ENCODE assay signal across 23 cellular contexts in genomic region chr6:36745283-36745682, GRCh38. TPM values are rescaled to one million over a fixed set of nuclear protein-coding genes. Genes with fewer than 3 reads are reported as not detected.
A peak's percentile ranks its signal among the peaks of the same experiment; 100 is the strongest.
DNase-seq lines count a peak whose midpoint lies in the region; ATAC-seq, FAIRE-seq and TF ChIP-seq lines count a peak whose summit lies in the region.
"Had no signal": no experiment of that assay in that cellular context is flagged by ENCODE, and none has a peak within 500 bp of the region (broad histone marks: within the 10 kb centered on the region; RNA-seq: fewer than 3 reads in every experiment).

No MANE protein-coding gene starts in this region.

- no peak for TF ChIP-seq POLR2A in K562 (conservative IDR thresholded peaks at IDR 0.05)

- H3K36me3 ChIP-seq in BLaER1 (no peaks in the 10 kb centered on the region), K562 (ENCODE audit: control insufficient read depth, insufficient read depth, low read length) (no peaks in the 10 kb centered on the region), neuronal stem cell (replicated peaks in 1 of 2; ENCODE audit: control insufficient read depth in 2 of 2, insufficient read depth in 2 of 2, low read length in 2 of 2) (no peaks in the 10 kb centered on the region)
- H3K36me3 ChIP-seq in CD8-positive, alpha-beta memory T cell (ENCODE audit: insufficient read depth, low read length): no peaks in the 10 kb centered on the region

- no peak overlapping the region for H2BK120ac ChIP-seq in neuronal stem cell (ENCODE audit: low read depth, low read length)

- H3K4me3 ChIP-seq in BLaER1 (no peak overlapping the region), K562 (no peak overlapping the region), neuronal stem cell (ENCODE audit: low read length in 2 of 2) (no peak overlapping the region)
- H3K4me3 ChIP-seq in CD8-positive, alpha-beta memory T cell (ENCODE audit: low read length): no peak overlapping the region
- H3K4me3 ChIP-seq: GM23248 had no signal

- ATAC-seq in K562: no peak
- no peak for ATAC-seq in memory B cell (ENCODE audit: low read depth)
- no peak for ATAC-seq in WTC11
- ATAC-seq in HG02763 (IDR thresholded peaks at IDR 0.05; ENCODE audit: unreplicated experiment): no peak
- ATAC-seq: CD8-positive, alpha-beta T cell had no signal

- H3K9me3 Mint-ChIP-seq in memory B cell: no peaks in the 10 kb centered on the region
- peaks cover 0 to 5% (median 3%) of the 10 kb centered on the region in 5 donors for H3K9me3 Mint-ChIP-seq in CD8-positive, alpha-beta memory T cell
- H3K9me3 Mint-ChIP-seq in WTC11: peaks cover 21% of the 10 kb centered on the region
- H3K9me3 Mint-ChIP-seq in type B pancreatic cell: peaks cover 4% of the 10 kb centered on the region

- BruUV-seq in K562 (replicated peaks; lab: Mats Ljungman, UMichigan): no TSS peak

- H3K36me3 Mint-ChIP-seq in memory B cell: peaks cover 52% of the 10 kb centered on the region
- peaks cover 0 to 7% (median 0%) of the 10 kb centered on the region in 3 donors for H3K36me3 Mint-ChIP-seq in CD8-positive, alpha-beta memory T cell
- 0 out of 2 replicates have a peak, but pooled peaks cover 3% of the 10 kb centered on the region for H3K36me3 Mint-ChIP-seq in WTC11
- H3K36me3 Mint-ChIP-seq in type B pancreatic cell: no peaks in the 10 kb centered on the region
- H3K36me3 Mint-ChIP-seq: CD8-positive, alpha-beta T cell had no signal

- H3K14ac ChIP-seq in neuronal stem cell (ENCODE audit: low read length): no peak overlapping the region

- no peak overlapping the region for H2BK5ac ChIP-seq in neuronal stem cell (ENCODE audit: low read length)

- no peaks in the 10 kb centered on the region for H3K79me2 ChIP-seq in K562 (ENCODE audit: control insufficient read depth, insufficient read depth, low read length)

- intact Hi-C loops in K562 (cut with micrococcal nuclease): no loop called here

- peaks cover 70% of the 10 kb centered on the region for H3K4me1 ChIP-seq in BLaER1
- peaks cover 0 to 15% of the 10 kb centered on the region in 2 experiments; a peak in 4 of 5 replicates for H3K4me1 ChIP-seq in K562 (replicated peaks in 1 of 2; ENCODE audit: control insufficient read depth in 2 of 2, insufficient read depth in 2 of 2, low read length in 2 of 2)
- H3K4me1 ChIP-seq in neuronal stem cell (ENCODE audit: control insufficient read depth in 2 of 2, insufficient read depth in 1 of 2, low read depth in 1 of 2, low read length in 2 of 2): peaks cover 6 to 8% of the 10 kb centered on the region in 2 donors
- H3K4me1 ChIP-seq in CD8-positive, alpha-beta memory T cell (ENCODE audit: insufficient read depth, low read length): no peaks in the 10 kb centered on the region

- H3K4me2 ChIP-seq in BLaER1: peak overlapping the region; percentile 77; the same call in 1 of the 2 replicates
- H3K4me2 ChIP-seq in K562 (ENCODE audit: insufficient read depth, low read length): no peak overlapping the region
- no peak overlapping the region for H3K4me2 ChIP-seq in neuronal stem cell (ENCODE audit: insufficient read depth, low read length, poor library complexity, severe bottlenecking)

- H4K8ac ChIP-seq in neuronal stem cell (ENCODE audit: low read depth, low read length): no peak overlapping the region

- TF ChIP-seq RAD21 in K562 (CRISPR knock-in tag; conservative IDR thresholded peaks at IDR 0.05 in 1 of 2, IDR thresholded peaks at IDR 0.05 in 1 of 2): no peak

- peak overlapping the region; percentile 21 for H3K23ac ChIP-seq in neuronal stem cell (ENCODE audit: low read depth, low read length, poor library complexity)

- no peak for FAIRE-seq in K562 (lab: Jason Lieb, UNC)
- FAIRE-seq: GM12891, GM19239, H54 had no signal

- no peak overlapping the region for H3K9ac ChIP-seq in BLaER1
- H3K9ac ChIP-seq in K562 (ENCODE audit: insufficient read depth in 1 of 2, low read depth in 2 of 2, low read length in 2 of 2): no peak overlapping the region
- H3K9ac ChIP-seq in neuronal stem cell (ENCODE audit: low read depth, low read length, poor library complexity): no peak overlapping the region
- H3K9ac ChIP-seq: GM23248 had no signal

- H3K9me3 ChIP-seq in BLaER1: peaks cover 24% of the 10 kb centered on the region
- no peaks in the 10 kb centered on the region for H3K9me3 ChIP-seq in K562 (replicated peaks; ENCODE audit: control insufficient read depth, insufficient read depth, low read depth, low read length)
- H3K9me3 ChIP-seq in neuronal stem cell (replicated peaks in 1 of 2; ENCODE audit: control insufficient read depth in 2 of 2, insufficient read depth in 1 of 2, low read depth in 1 of 2, low read length in 2 of 2): peaks cover 0 to 3% of the 10 kb centered on the region in 2 donors
- H3K9me3 ChIP-seq in CD8-positive, alpha-beta memory T cell (ENCODE audit: low read length): no peaks in the 10 kb centered on the region

- no peak overlapping the region for H2BK12ac ChIP-seq in neuronal stem cell (ENCODE audit: low read length)

- H3K4me1 Mint-ChIP-seq in memory B cell: peaks cover 57% of the 10 kb centered on the region
- H3K4me1 Mint-ChIP-seq in CD8-positive, alpha-beta memory T cell: peaks cover 0 to 3% (median 0%) of the 10 kb centered on the region in 3 donors
- no peaks in the 10 kb centered on the region for H3K4me1 Mint-ChIP-seq in WTC11
- no peaks in the 10 kb centered on the region for H3K4me1 Mint-ChIP-seq in type B pancreatic cell (ENCODE audit: unreplicated experiment)

- H3K27me3 Mint-ChIP-seq in memory B cell (no peaks in the 10 kb centered on the region), WTC11 (ENCODE audit: low read depth) (no peaks in the 10 kb centered on the region; the same call in 1 of the 2 replicates), type B pancreatic cell (peaks cover 6% of the 10 kb centered on the region)
- peaks cover 0 to 2% of the 10 kb centered on the region in 2 donors for H3K27me3 Mint-ChIP-seq in CD8-positive, alpha-beta memory T cell

- DNase-seq in K562 (ENCODE audit: extremely low read depth in 1 of 4, low spot score in 3 of 4): no peak
- no peak for DNase-seq in memory B cell (ENCODE audit: low spot score in 2 of 2)
- DNase-seq in neuronal stem cell (ENCODE audit: low spot score): no peak
- no peak for DNase-seq in CD8-positive, alpha-beta memory T cell
- no peak for DNase-seq in WTC11 (ENCODE audit: low spot score)
- no peak for DNase-seq in type B pancreatic cell (ENCODE audit: extremely low spot score, unreplicated experiment)
- DNase-seq: CD8-positive, alpha-beta T cell; COR-L47; DMS 273 treated with DMSO at 0.1 percent for 48 hours; DMS53; DND-41; EL; GM23248; HCEC 1CT had no signal

- H3K27ac Mint-ChIP-seq in memory B cell: peak overlapping the region; percentile 57
- no peak overlapping the region for H3K27ac Mint-ChIP-seq in CD8-positive, alpha-beta memory T cell
- H3K27ac Mint-ChIP-seq in WTC11: no peak overlapping the region
- no peak overlapping the region for H3K27ac Mint-ChIP-seq in type B pancreatic cell
- H3K27ac Mint-ChIP-seq: CD8-positive, alpha-beta T cell had no signal

- H2AFZ ChIP-seq in K562 (ENCODE audit: low read depth, low read length) (no peak overlapping the region), neuronal stem cell (ENCODE audit: low read length) (no peak overlapping the region)
- H2AFZ ChIP-seq: GM23248 had no signal

- peak overlapping the region; percentile 67 for H2AK5ac ChIP-seq in neuronal stem cell (ENCODE audit: low read depth, low read length)

- H4K20me1 ChIP-seq in BLaER1: no peaks in the 10 kb centered on the region
- H4K20me1 ChIP-seq in K562 (replicated peaks; ENCODE audit: control insufficient read depth, insufficient read depth, low read length): peaks cover 10% of the 10 kb centered on the region

- peak overlapping the region; percentile 73 for H2BK15ac ChIP-seq in neuronal stem cell (ENCODE audit: low read length)

- H3K27ac ChIP-seq in BLaER1 (no peak overlapping the region), K562 (ENCODE audit: extremely low read depth, low read depth, low read length) (no peak overlapping the region), neuronal stem cell (replicated peaks; ENCODE audit: low read length) (no peak overlapping the region)
- H3K27ac ChIP-seq in CD8-positive, alpha-beta memory T cell (ENCODE audit: low read depth, low read length): no peak overlapping the region
- H3K27ac ChIP-seq: GM23248, HL-60 had no signal

- no peaks in the 10 kb centered on the region for H3K27me3 ChIP-seq in BLaER1
- H3K27me3 ChIP-seq in K562 (ENCODE audit: control insufficient read depth in 2 of 2, insufficient read depth in 2 of 2, low read length in 2 of 2): peaks cover 23 to 70% of the 10 kb centered on the region in 2 experiments; a peak in 4 of 5 replicates
- H3K27me3 ChIP-seq in neuronal stem cell (ENCODE audit: control insufficient read depth in 3 of 3, insufficient read depth in 3 of 3, low read depth in 1 of 3, low read length in 3 of 3): peaks cover 0 to 30% (median 0%) of the 10 kb centered on the region in 3 experiments
- no peaks in the 10 kb centered on the region for H3K27me3 ChIP-seq in CD8-positive, alpha-beta memory T cell (ENCODE audit: insufficient read depth, low read length, poor library complexity, severe bottlenecking)

- H4K91ac ChIP-seq in neuronal stem cell (ENCODE audit: low read depth, low read length, poor library complexity): no peak overlapping the region

- H3K4ac ChIP-seq in neuronal stem cell (ENCODE audit: low read length): no peak overlapping the region

- H3K79me1 ChIP-seq in neuronal stem cell (ENCODE audit: low read depth, low read length): no peaks in the 10 kb centered on the region

- no peaks in the 10 kb centered on the region for H3K9me1 ChIP-seq in K562 (ENCODE audit: control insufficient read depth, insufficient read depth, low read length)

- WGBS in K562 (ENCODE audit: insufficient coverage, low coverage, missing lambda C conversion rate): 29% methylated on average over 12 of the region's 12 CpGs
- no CpG with 5 or more reads among the region's 12 CpGs for whole genome bisulfite sequencing in neuronal stem cell (ENCODE audit: extremely low coverage in 2 of 2, insufficient read length in 2 of 2, insufficient replicate concordance in 1 of 2), 2 donors

- in situ Hi-C loops in K562 (cut with MboI): no loop called here

- peak overlapping the region; percentile 12 for H3K18ac ChIP-seq in neuronal stem cell (ENCODE audit: low read length)

- POLR2A ChIA-PET in K562 (lab: Yijun Ruan, JAX) (interaction anchor here (0.6 to 1.6 kb wide), 2 partner anchors 137 to 212 kb away, joined by 3 to 5 read pairs; no protein-coding TSS in a partner anchor), WTC11 (lab: Charles Lee) (no interaction called here)
- POLR2A ChIA-PET in CD8-positive, alpha-beta memory T cell (lab: Charles Lee): no interaction called here

- CTCF ChIA-PET in K562 (lab: Yijun Ruan, JAX; ENCODE audit: low intra/inter-chr PET ratio) (no interaction called here), WTC11 (lab: Charles Lee) (interaction anchor here (1.1 to 3.3 kb wide), 4 partner anchors 10 to 37 kb away, joined by 3 to 7 read pairs (median 4); no protein-coding TSS in a partner anchor)
- CTCF ChIA-PET in CD8-positive, alpha-beta memory T cell (lab: Charles Lee): interaction anchor here (2.5 kb wide), 1 partner anchor 14 kb away, joined by 8 read pairs; no protein-coding TSS in a partner anchor

- TF ChIP-seq CTCF in K562 (IDR thresholded peaks at IDR 0.05 in 2 of 3, conservative IDR thresholded peaks at IDR 0.05 in 1 of 3; ENCODE audit: insufficient read depth in 2 of 3, low read depth in 1 of 3, low read length in 3 of 3) (no peak), WTC11 (IDR thresholded peaks at IDR 0.05) (no peak), type B pancreatic cell (conservative IDR thresholded peaks at IDR 0.05) (no peak)

- no peak overlapping the region for H3K4me3 Mint-ChIP-seq in memory B cell
- no peak overlapping the region for H3K4me3 Mint-ChIP-seq in CD8-positive, alpha-beta memory T cell
- H3K4me3 Mint-ChIP-seq in WTC11: no peak overlapping the region
- H3K4me3 Mint-ChIP-seq in type B pancreatic cell: no peak overlapping the region
- H3K4me3 Mint-ChIP-seq: CD8-positive, alpha-beta T cell had no signal

- TF ChIP-seq EP300 in K562 (IDR thresholded peaks at IDR 0.05; ENCODE audit: low read length): no peak

RNA-seq across cellular contexts. Expression of gene RAB44, which starts 47.7 kb away (rescaled TPM):
- not detected in 2 replicates for total RNA-seq in K562 (2011; cell fraction: chromatin; rRNA removed; ENCODE audit: low replicate concordance)
- total RNA-seq in K562 (2011; cell fraction: nucleolus; rRNA removed): 0.17 TPM in 1 of 2 replicates, not detected in the other
- not detected in 2 replicates for total RNA-seq in K562 (2011; cell fraction: nucleoplasm; rRNA removed)
- total RNA-seq in K562 (2014; rRNA removed) (not detected in 2 replicates), K562 (2014; rRNA removed; fragmentation: Illumina TruSeq; extraction: Trizol) (not detected in 2 replicates), K562 (2015; rRNA removed; fragmentation: Illumina TruSeq; extraction: Trizol) (not detected in 2 replicates), K562 (2021) (not detected in 2 replicates), WTC11 (2021) (0.07 to 0.11 TPM in 2 of 3 replicates, not detected in the other), type B pancreatic cell (ENCODE audit: low replicate concordance) (0.07 TPM in 1 of 2 replicates, not detected in the other)
- polyA plus RNA-seq in K562 (2011; rRNA removed) (not detected in 2 replicates), K562 (2014; fragmentation: Illumina TruSeq; extraction: Trizol) (not detected in 2 replicates), K562 (2014; fragmentation: Nextera tagmentation; extraction: Ambion mirVana) (not detected), K562 (2014; rRNA removed) (not detected in 2 replicates)
- polyA plus RNA-seq in K562 (2011; cell fraction: cytosol; rRNA removed): not detected in 2 replicates
- not detected in 2 replicates for polyA plus RNA-seq in K562 (2011; cell fraction: nucleus; rRNA removed)
- 0.10 TPM in 1 of 2 replicates, not detected in the other for polyA plus RNA-seq in K562 (2012)
- not detected in 2 replicates for polyA minus RNA-seq in K562 (2011; rRNA and poly(A)+ RNA removed)
- not detected in 2 replicates for polyA minus RNA-seq in K562 (2011; cell fraction: cytosol; rRNA and poly(A)+ RNA removed)
- polyA minus RNA-seq in K562 (2011; cell fraction: nucleus; rRNA and poly(A)+ RNA removed): not detected in 2 replicates
- polyA plus RNA-seq in neuronal stem cell (2013, experiment 1 of 2): 0.01 TPM
- polyA plus RNA-seq in neuronal stem cell (2013, experiment 2 of 2): 0.01 TPM
- total RNA-seq in CD8-positive, alpha-beta memory T cell: not detected
- polyA plus RNA-seq in CD8-positive, alpha-beta memory T cell: not detected
- total RNA-seq: A172, G401, GM23248, HT1080 had no signal
- polyA plus RNA-seq: GM23248 had no signal
